Comparison of ENCODE assay signal across 28 cellular contexts in genomic region chr4:126251169-126251568, GRCh38.
"Had no signal": no experiment of that assay in that cellular context is flagged by ENCODE, and none has a peak within 500 bp of the region (broad histone marks: within the 10 kb centered on the region; RNA-seq: fewer than 3 reads in every experiment).

No MANE protein-coding gene starts in this region.

- H3K4me2 ChIP-seq: neural progenitor cell, smooth muscle cell had no signal

- DNase-seq: natural killer cell; occipital lobe; ovary; posterior cingulate gyrus; psoas muscle; right cardiac atrium; spleen; stimulated activated CD4-positive, alpha-beta T cell treated with anti-CD3 and anti-CD28 coated beads, Interleukin-12 subunit alpha, Interleukin-12 subunit beta, amount 100 ng/mL, for 4 hours; stimulated activated CD4-positive, alpha-beta T cell treated with anti-CD3 and anti-CD28 coated beads, Interleukin-1b, Interleukin-23, amount 100 ng/mL, for 48 hours; stimulated activated CD4-positive, alpha-beta T cell treated with anti-CD3 and anti-CD28 coated beads, Interleukin-4, amount 100 ng/mL, for 1 hour; stimulated activated CD4-positive, alpha-beta T cell treated with anti-CD3 and anti-CD28 coated beads, Interleukin-4, amount 100 ng/mL, for 4 hours; stimulated activated CD8-positive, alpha-beta memory T cell treated with anti-CD3 and anti-CD28 coated beads, Interleukin-4, amount 100 ng/mL, for 48 hours; stimulated activated naive CD4-positive, alpha-beta T cell; stimulated activated naive CD8-positive, alpha-beta T cell treated with anti-CD3 and anti-CD28 coated beads, Interleukin-15, amount 100 ng/mL, for 72 hours; stimulated activated naive CD8-positive, alpha-beta T cell treated with anti-CD3 and anti-CD28 coated beads, Interleukin-15, Interleukin-2, amounts not matched to agents 100 U/mL and 50 U/mL, for 24 hours; substantia nigra; testis; tibial artery; transverse colon; upper lobe of right lung; uterus had no signal

- H3K36me3 ChIP-seq: neural progenitor cell, ovary, spleen, suprapubic skin, tibial artery, transverse colon, upper lobe of right lung, uterus had no signal

- H3K27ac ChIP-seq: neural progenitor cell, ovary, parathyroid adenoma, psoas muscle, skin epidermis, spleen, suprapubic skin, testis, tibial artery, transverse colon, upper lobe of right lung, uterus had no signal

- ATAC-seq: natural killer cell; psoas muscle; right cardiac atrium; sciatic nerve; stimulated activated memory B cell treated with anti-CD40 and anti-IgM and Interleukin-4, amounts not matched to agents 10 μg/mL and 1 μg/mL and 100 μg/mL, for 72 hours; stimulated activated naive CD8-positive, alpha-beta T cell treated with anti-CD3 and anti-CD28 coated beads, Interleukin-15, amount 100 ng/mL, for 72 hours; stimulated activated naive CD8-positive, alpha-beta T cell treated with anti-CD3 and anti-CD28 coated beads, Interleukin-15, Interleukin-2, amounts not matched to agents 100 U/mL and 50 U/mL, for 24 hours; upper lobe of right lung had no signal

- H3K4me1 ChIP-seq: neural progenitor cell, parathyroid adenoma, psoas muscle, spleen, suprapubic skin, testis, transverse colon, upper lobe of right lung, uterus had no signal

- H3K9me3 ChIP-seq: ovary, suprapubic skin, testis, tibial artery, transverse colon, upper lobe of right lung, uterus had no signal

- H2AFZ ChIP-seq: neural progenitor cell, parathyroid adenoma had no signal

- H3K79me2 ChIP-seq: parathyroid adenoma had no signal

- H3K9ac ChIP-seq: neural progenitor cell, parathyroid adenoma had no signal

- H3K27me3 ChIP-seq: neural progenitor cell, ovary, spleen, suprapubic skin, testis, tibial artery, transverse colon, upper lobe of right lung, uterus had no signal

- H3K4me3 ChIP-seq: neural progenitor cell, ovary, psoas muscle, skin epidermis, smooth muscle cell, spleen, suprapubic skin, testis, tibial artery, transverse colon, upper lobe of right lung, uterus had no signal
